In genomic region chr10:94385733-94386132, GRCh38 we compare ENCODE assay signal across 1 cellular context. TPM values are rescaled to one million over a fixed set of nuclear protein-coding genes. Genes with fewer than 3 reads are reported as not detected.
"Had no signal": no experiment of that assay in that cellular context is flagged by ENCODE, and none has a peak within 500 bp of the region (broad histone marks: within the 10 kb centered on the region; RNA-seq: fewer than 3 reads in every experiment).

No MANE protein-coding gene starts in this region.

RNA-seq across cellular contexts. Expression of gene TBC1D12, which starts 16.6 kb away (rescaled TPM):
- polyA plus RNA-seq: naive thymus-derived CD8-positive, alpha-beta T cell had no signal
